ENCODE assay signal across 22 cellular contexts in genomic region chr17:20084621-20085282, GRCh38.
DNase-seq lines count a peak whose midpoint lies in the region; ATAC-seq and TF ChIP-seq lines count a peak whose summit lies in the region.
"Had no signal": no experiment of that assay in that cellular context is flagged by ENCODE, and none has a peak within 500 bp of the region (broad histone marks: within the 10 kb centered on the region; RNA-seq: fewer than 3 reads in every experiment).

No MANE protein-coding gene starts in this region.

- intact Hi-C loops in left ventricle myocardium inferior (cut with micrococcal nuclease) (no loop called here), cardiac septum (cut with DNase I) (no loop called here)
- intact Hi-C loops in CD4-positive, alpha-beta T cell (cut with DNase I, micrococcal nuclease): no loop called here

- no peaks in the 10 kb centered on the region for H4K20me1 ChIP-seq in neural progenitor cell (ENCODE audit: low read depth)

- H3K9me3 ChIP-seq in left ventricle myocardium inferior (replicated peaks): no peaks in the 10 kb centered on the region
- no peaks in the 10 kb centered on the region for H3K9me3 ChIP-seq in neural progenitor cell (ENCODE audit: low read depth)
- no peaks in the 10 kb centered on the region for H3K9me3 ChIP-seq in tibial nerve
- H3K9me3 ChIP-seq in CD4-positive, alpha-beta T cell (ENCODE audit: control insufficient read depth, low read length): no peaks in the 10 kb centered on the region
- H3K9me3 ChIP-seq: colonic mucosa, stomach had no signal

- WGBS in tibial nerve, 2 donors: 66 to 76% methylated on average over 1 of the region's 1 CpG

- no peaks in the 10 kb centered on the region for H3K36me3 Mint-ChIP-seq in neural progenitor cell
- H3K36me3 Mint-ChIP-seq in CD4-positive, alpha-beta T cell (ENCODE audit: low read depth): no peaks in the 10 kb centered on the region
- H3K36me3 Mint-ChIP-seq: natural killer cell had no signal

- DNase-seq in left ventricle myocardium inferior: no peak
- DNase-seq in cardiac septum (ENCODE audit: low spot score): no peak
- no peak for DNase-seq in coronary artery (ENCODE audit: low spot score)
- no peak for DNase-seq in neural progenitor cell (ENCODE audit: low spot score)
- DNase-seq in tibial nerve (ENCODE audit: low spot score in 2 of 2): no peak
- DNase-seq in stimulated activated CD4-positive, alpha-beta T cell treated with anti-CD3 and anti-CD28 coated beads, Interleukin-4, amount 100 ng/mL, for 24 hours: no peak
- no peak for DNase-seq in effector CD8-positive, alpha-beta T cell (lab: John Stamatoyannopoulos, UW)
- no peak for DNase-seq in CD4-positive, alpha-beta T cell
- DNase-seq: activated CD4-positive, alpha-beta T cell treated with anti-CD3 and anti-CD28 coated beads for 1 hour; activated gamma-delta T cell treated with Interleukin-2 at 50 U/mL for 16 hours; activated naive CD8-positive, alpha-beta T cell treated with anti-CD3 and anti-CD28 coated beads, Interleukin-2, amount 50 U/mL, for 24 hours; activated T-cell treated with anti-CD3 and anti-CD28 coated beads, Interleukin-2, amount 50 U/mL, for 1 hour; AML-193; colonic mucosa; GM23248; KBM-7; natural killer cell; NCI-H1436 treated with DMSO at 0.1 percent for 48 hours; stimulated activated CD8-positive, alpha-beta memory T cell treated with anti-CD3 and anti-CD28 coated beads, Interleukin-4, amount 100 ng/mL, for 48 hours; stomach; T-helper 1 cell had no signal

- no peak overlapping the region for H3K4me3 Mint-ChIP-seq in neural progenitor cell
- H3K4me3 Mint-ChIP-seq in CD4-positive, alpha-beta T cell: no peak overlapping the region
- H3K4me3 Mint-ChIP-seq: activated naive CD8-positive, alpha-beta T cell treated with anti-CD3 and anti-CD28 coated beads, Interleukin-2, amount 50 U/mL, for 24 hours; natural killer cell had no signal

- no peak for TF ChIP-seq EP300 in tibial nerve (IDR thresholded peaks at IDR 0.05)

- CTCF ChIA-PET in CD4-positive, alpha-beta T cell (lab: Charles Lee): no interaction called here

- H3K4me1 Mint-ChIP-seq in neural progenitor cell: peaks cover 47% of the 10 kb centered on the region
- H3K4me1 Mint-ChIP-seq in CD4-positive, alpha-beta T cell (ENCODE audit: low read depth): no peaks in the 10 kb centered on the region
- H3K4me1 Mint-ChIP-seq: activated naive CD8-positive, alpha-beta T cell treated with anti-CD3 and anti-CD28 coated beads, Interleukin-2, amount 50 U/mL, for 24 hours had no signal

- H3K27me3 ChIP-seq in left ventricle myocardium inferior (ENCODE audit: low read depth): no peaks in the 10 kb centered on the region
- no peaks in the 10 kb centered on the region for H3K27me3 ChIP-seq in neural progenitor cell
- no peaks in the 10 kb centered on the region for H3K27me3 ChIP-seq in tibial nerve
- no peaks in the 10 kb centered on the region for H3K27me3 ChIP-seq in CD4-positive, alpha-beta T cell (ENCODE audit: control insufficient read depth, insufficient read depth, low read length)
- H3K27me3 ChIP-seq: colonic mucosa had no signal

- TF ChIP-seq CTCF in left ventricle myocardium inferior (IDR thresholded peaks at IDR 0.05; ENCODE audit: borderline replicate concordance): no peak
- TF ChIP-seq CTCF in coronary artery (IDR thresholded peaks at IDR 0.05): no peak
- no peak for TF ChIP-seq CTCF in neural progenitor cell (IDR thresholded peaks at IDR 0.05)
- no peak for TF ChIP-seq CTCF in tibial nerve (IDR thresholded peaks at IDR 0.05)
- no peak for TF ChIP-seq CTCF in CD4-positive, alpha-beta T cell (IDR thresholded peaks at IDR 0.05)

- ATAC-seq in CD4-positive, alpha-beta T cell (ENCODE audit: poor library complexity): no peak
- ATAC-seq: activated naive CD8-positive, alpha-beta T cell treated with anti-CD3 and anti-CD28 coated beads, Interleukin-2, amount 50 U/mL, for 24 hours; natural killer cell; sciatic nerve had no signal

- peaks cover 11% of the 10 kb centered on the region for H3K27me3 Mint-ChIP-seq in neural progenitor cell (ENCODE audit: insufficient read depth, low read depth)
- peaks cover 4% of the 10 kb centered on the region for H3K27me3 Mint-ChIP-seq in CD4-positive, alpha-beta T cell
- H3K27me3 Mint-ChIP-seq: activated naive CD8-positive, alpha-beta T cell treated with anti-CD3 and anti-CD28 coated beads, Interleukin-2, amount 50 U/mL, for 24 hours had no signal

- H3K36me3 ChIP-seq in left ventricle myocardium inferior: no peaks in the 10 kb centered on the region
- H3K36me3 ChIP-seq in neural progenitor cell: no peaks in the 10 kb centered on the region
- H3K36me3 ChIP-seq in tibial nerve: no peaks in the 10 kb centered on the region
- H3K36me3 ChIP-seq: colonic mucosa, stomach had no signal

- H3K4me3 ChIP-seq in left ventricle myocardium inferior: no peak overlapping the region
- H3K4me3 ChIP-seq in coronary artery: no peak overlapping the region
- H3K4me3 ChIP-seq in neural progenitor cell: no peak overlapping the region
- H3K4me3 ChIP-seq in tibial nerve: no peak overlapping the region
- H3K4me3 ChIP-seq: colonic mucosa, GM23248, stomach had no signal

- H2AFZ ChIP-seq in neural progenitor cell (replicated peaks): peak overlapping the region; percentile 8
- H2AFZ ChIP-seq: GM23248 had no signal

- POLR2A ChIA-PET in CD4-positive, alpha-beta T cell (lab: Charles Lee): no interaction called here

- H3K4me1 ChIP-seq in left ventricle myocardium inferior (peaks cover 43% of the 10 kb centered on the region), neural progenitor cell (peaks cover 19% of the 10 kb centered on the region), tibial nerve (peaks cover 0 to 32% (median 17%) of the 10 kb centered on the region in 4 donors)
- H3K4me1 ChIP-seq: colonic mucosa had no signal

- H3K79me2 ChIP-seq in neural progenitor cell (ENCODE audit: low read depth): no peaks in the 10 kb centered on the region

- H3K27ac Mint-ChIP-seq in neural progenitor cell: peak overlapping the region; percentile 96
- H3K27ac Mint-ChIP-seq in CD4-positive, alpha-beta T cell: no peak overlapping the region
- H3K27ac Mint-ChIP-seq: activated naive CD8-positive, alpha-beta T cell treated with anti-CD3 and anti-CD28 coated beads, Interleukin-2, amount 50 U/mL, for 24 hours; natural killer cell had no signal

- H3K27ac ChIP-seq in left ventricle myocardium inferior (replicated peaks) (peak overlapping the region; percentile 95), coronary artery (peak overlapping the region; percentile 21 to 78), neural progenitor cell (no peak overlapping the region), tibial nerve (peak overlapping the region in 3 of 4 donors; percentile 4 to 73 (median 71))
- no peak overlapping the region for H3K27ac ChIP-seq in CD4-positive, alpha-beta T cell (ENCODE audit: low read depth, low read length)
- H3K27ac ChIP-seq: colonic mucosa, GM23248 had no signal

- H3F3A ChIP-seq in neural progenitor cell (ENCODE audit: low read depth): peaks cover 5% of the 10 kb centered on the region

- H3K9me3 Mint-ChIP-seq in neural progenitor cell: no peaks in the 10 kb centered on the region
- H3K9me3 Mint-ChIP-seq in CD4-positive, alpha-beta T cell: no peaks in the 10 kb centered on the region
- H3K9me3 Mint-ChIP-seq: activated naive CD8-positive, alpha-beta T cell treated with anti-CD3 and anti-CD28 coated beads, Interleukin-2, amount 50 U/mL, for 24 hours; natural killer cell had no signal

- no peak overlapping the region for H3K9ac ChIP-seq in neural progenitor cell
- H3K9ac ChIP-seq: GM23248 had no signal

- TF ChIP-seq POLR2A in tibial nerve (IDR thresholded peaks at IDR 0.05): no peak

- H3K4me2 ChIP-seq in neural progenitor cell: peak overlapping the region; percentile 21

Comparison
In these comparisons a context has a peak if more than half of its experiments do, and no peak if none do; other contexts are left out.
1. H3K27ac ChIP-seq: peak in left ventricle myocardium inferior (single experiment), coronary artery (2 of 2) and tibial nerve (3 of 4); none in neural progenitor cell (single experiment) and CD4-positive, alpha-beta T cell (single experiment).